Comparison of ENCODE assay signal across 8 cellular contexts in genomic region chr18:21599585-21600525, GRCh38. TPM values are rescaled to one million over a fixed set of nuclear protein-coding genes. Genes with fewer than 3 reads are reported as not detected.
DNase-seq lines count a peak whose midpoint lies in the region; ATAC-seq and TF ChIP-seq lines count a peak whose summit lies in the region.

No MANE protein-coding gene starts in this region.

- TF ChIP-seq CTCF in AG10803 (conservative IDR thresholded peaks at IDR 0.05; ENCODE audit: low read length), result no peak
- peak; percentile 21 for TF ChIP-seq CTCF in GM12873 (IDR thresholded peaks at IDR 0.05; ENCODE audit: insufficient read depth, low read depth, low read length, missing control alignments)
- no peak for TF ChIP-seq CTCF in foreskin fibroblast (IDR thresholded peaks at IDR 0.05; ENCODE audit: low read depth, low read length)
- TF ChIP-seq CTCF in neural crest cell (conservative IDR thresholded peaks at IDR 0.05), result no peak

- H3K27ac Mint-ChIP-seq in activated T-helper 2 cell treated with anti-CD3 and anti-CD28 coated beads, Interferon-gamma antibody, Interleukin-2, Interleukin-4, amounts not matched to agents 10 μg/mL and 5 μg/mL and 100 μg/mL, durations not matched to agents 14 hours and 24 hours and 36 hours, result peak overlapping the region; percentile 84
- peak overlapping the region; percentile 98 for H3K27ac Mint-ChIP-seq in neural crest cell (ENCODE audit: unreplicated experiment)

- peak; percentile 24 for DNase-seq in AG10803 (ENCODE audit: low read depth)
- peak; percentile 81 for DNase-seq in NCI-H1105 (lab: John Stamatoyannopoulos, UW)
- DNase-seq in activated T-helper 2 cell treated with anti-CD3 and anti-CD28 coated beads, Interferon-gamma antibody, Interleukin-2, Interleukin-4, amounts not matched to agents 10 μg/mL and 5 μg/mL and 100 μg/mL, durations not matched to agents 14 hours and 24 hours and 36 hours (ENCODE audit: low spot score), result no peak
- peak; percentile 20 to 65 for DNase-seq in foreskin fibroblast
- no peak for DNase-seq in neural crest cell (ENCODE audit: low read depth, low spot score)
- no peak for DNase-seq in foreskin melanocyte

- H3K36me3 Mint-ChIP-seq in activated T-helper 2 cell treated with anti-CD3 and anti-CD28 coated beads, Interferon-gamma antibody, Interleukin-2, Interleukin-4, amounts not matched to agents 10 μg/mL and 5 μg/mL and 100 μg/mL, durations not matched to agents 14 hours and 24 hours and 36 hours (ENCODE audit: low read depth), result peaks cover 8% of the 10 kb centered on the region
- peaks cover 4% of the 10 kb centered on the region for H3K36me3 Mint-ChIP-seq in neural crest cell (ENCODE audit: low read depth)

- peaks cover 22% of the 10 kb centered on the region for H3K4me1 Mint-ChIP-seq in activated T-helper 2 cell treated with anti-CD3 and anti-CD28 coated beads, Interferon-gamma antibody, Interleukin-2, Interleukin-4, amounts not matched to agents 10 μg/mL and 5 μg/mL and 100 μg/mL, durations not matched to agents 14 hours and 24 hours and 36 hours (ENCODE audit: low read depth)
- peaks cover 17% of the 10 kb centered on the region for H3K4me1 Mint-ChIP-seq in neural crest cell

- no peaks in the 10 kb centered on the region for H3K27me3 Mint-ChIP-seq in activated T-helper 2 cell treated with anti-CD3 and anti-CD28 coated beads, Interferon-gamma antibody, Interleukin-2, Interleukin-4, amounts not matched to agents 10 μg/mL and 5 μg/mL and 100 μg/mL, durations not matched to agents 14 hours and 24 hours and 36 hours (ENCODE audit: low read depth)
- no peaks in the 10 kb centered on the region for H3K27me3 Mint-ChIP-seq in neural crest cell (ENCODE audit: low read depth)

- H3K4me3 ChIP-seq in AG10803 (ENCODE audit: low read length), result peak overlapping the region; percentile 100
- peak overlapping the region; percentile 98 to 100 for H3K4me3 ChIP-seq in foreskin fibroblast (ENCODE audit: low read depth in 1 of 2, low read length in 2 of 2)

- ATAC-seq in HG02623 (IDR thresholded peaks at IDR 0.05; ENCODE audit: unreplicated experiment), result peak; percentile 38

- H3K4me3 Mint-ChIP-seq in activated T-helper 2 cell treated with anti-CD3 and anti-CD28 coated beads, Interferon-gamma antibody, Interleukin-2, Interleukin-4, amounts not matched to agents 10 μg/mL and 5 μg/mL and 100 μg/mL, durations not matched to agents 14 hours and 24 hours and 36 hours (ENCODE audit: low read depth), result peak overlapping the region; percentile 98
- H3K4me3 Mint-ChIP-seq in neural crest cell, result peak overlapping the region; percentile 98

- intact Hi-C loops in activated T-helper 2 cell treated with anti-CD3 and anti-CD28 coated beads, Interferon-gamma antibody, Interleukin-2, Interleukin-4, amounts not matched to agents 10 μg/mL and 5 μg/mL and 100 μg/mL, durations not matched to agents 14 hours and 24 hours and 36 hours (cut with micrococcal nuclease), result loop anchor here (1.0 to 5.0 kb wide), 5 partner anchors 12 to 489 kb away; partner anchors contain the start of genes MIB1, ROCK1 and SNRPD1

- H3K9me3 Mint-ChIP-seq in activated T-helper 2 cell treated with anti-CD3 and anti-CD28 coated beads, Interferon-gamma antibody, Interleukin-2, Interleukin-4, amounts not matched to agents 10 μg/mL and 5 μg/mL and 100 μg/mL, durations not matched to agents 14 hours and 24 hours and 36 hours, result no peaks in the 10 kb centered on the region
- no peaks in the 10 kb centered on the region for H3K9me3 Mint-ChIP-seq in neural crest cell

RNA-seq across cellular contexts. Expression of gene ESCO1, which starts 0.6 kb away (rescaled TPM):
- total RNA-seq in activated T-helper 2 cell treated with anti-CD3 and anti-CD28 coated beads, Interferon-gamma antibody, Interleukin-2, Interleukin-4, amounts not matched to agents 10 μg/mL and 5 μg/mL and 100 μg/mL, durations not matched to agents 14 hours and 24 hours and 36 hours, result 20.5 and 21.4 TPM in 2 replicates
- 15.7 and 16.4 TPM in 2 replicates for total RNA-seq in neural crest cell

RNA-seq across cellular contexts. Expression of gene SNRPD1, which starts 12.3 kb away (rescaled TPM):
- 164 TPM in 2 replicates for total RNA-seq in activated T-helper 2 cell treated with anti-CD3 and anti-CD28 coated beads, Interferon-gamma antibody, Interleukin-2, Interleukin-4, amounts not matched to agents 10 μg/mL and 5 μg/mL and 100 μg/mL, durations not matched to agents 14 hours and 24 hours and 36 hours
- total RNA-seq in neural crest cell, result 156 and 167 TPM in 2 replicates

Comparison
In these comparisons a context has a peak if more than half of its experiments do, and no peak if none do; other contexts are left out.
1. DNase-seq: peak in AG10803 (single experiment), NCI-H1105 (single experiment) and foreskin fibroblast (2 of 2); none in activated T-helper 2 cell treated with anti-CD3 and anti-CD28 coated beads, Interferon-gamma antibody, Interleukin-2, Interleukin-4, amounts not matched to agents 10 μg/mL and 5 μg/mL and 100 μg/mL, durations not matched to agents 14 hours and 24 hours and 36 hours (single experiment), neural crest cell (single experiment) and foreskin melanocyte (single experiment).